In the genomic region with DNA sequence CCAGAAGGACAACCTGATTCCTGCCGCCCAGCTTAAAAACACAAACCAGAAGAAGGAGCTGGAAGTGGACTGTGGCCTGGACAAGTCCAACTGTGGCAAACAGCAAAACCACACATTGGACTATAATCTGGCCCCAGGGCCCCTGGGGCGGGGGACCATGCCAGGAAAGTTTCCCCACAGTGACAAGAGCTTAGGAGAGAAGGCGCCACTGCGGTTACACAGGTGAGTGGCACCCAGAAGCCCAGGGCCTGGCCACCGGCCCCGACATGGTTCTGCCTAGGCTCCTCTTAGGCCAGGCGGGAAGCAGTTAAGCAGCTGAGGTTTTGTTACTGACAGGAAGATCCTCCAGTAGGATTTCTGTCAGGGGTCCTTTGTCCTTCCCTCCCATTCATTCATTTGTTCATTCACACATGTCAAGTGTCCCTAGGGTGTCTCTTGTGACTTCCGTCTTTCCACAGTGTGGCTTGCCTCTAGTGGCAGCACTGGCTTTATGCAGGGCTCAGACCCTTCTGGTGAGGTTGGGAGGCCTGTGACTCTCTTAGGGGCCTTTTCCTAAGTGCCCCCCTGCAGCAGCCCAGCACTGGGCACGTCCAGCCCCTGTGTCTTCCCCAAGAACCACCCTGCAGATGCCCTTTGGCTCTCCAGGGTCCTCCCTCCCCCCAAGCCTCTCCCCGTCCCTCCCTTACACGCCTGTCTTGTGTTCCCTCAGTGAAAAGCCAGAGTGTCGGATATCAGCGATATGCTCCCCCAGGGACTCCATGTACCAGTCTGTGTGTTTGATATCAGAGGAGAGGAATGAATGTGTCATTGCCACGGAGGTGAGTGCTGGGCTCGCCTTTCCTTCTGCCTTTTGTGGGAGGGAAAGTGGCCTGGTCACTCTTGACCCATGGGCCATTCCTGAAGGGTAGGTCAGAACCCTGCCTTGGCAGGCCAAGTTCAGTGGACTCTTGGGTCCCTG, we compare ENCODE assay signal across 11 cellular contexts. TPM values are rescaled to one million over a fixed set of nuclear protein-coding genes. Genes with fewer than 3 reads are reported as not detected.
A peak's percentile ranks its signal among the peaks of the same experiment; 100 is the strongest.
DNase-seq lines count a peak whose midpoint lies in the region; ATAC-seq and TF ChIP-seq lines count a peak whose summit lies in the region.
"Had no signal": no experiment of that assay in that cellular context is flagged by ENCODE, and none has a peak within 500 bp of the region (broad histone marks: within the 10 kb centered on the region; RNA-seq: fewer than 3 reads in every experiment).

No MANE protein-coding gene starts in this region.

- peak; percentile 36 for ATAC-seq in Right ventricle myocardium superior (ENCODE audit: poor library complexity)
- ATAC-seq: WTC11 had no signal

- no peaks in the 10 kb centered on the region for H3K9me3 ChIP-seq in breast epithelium
- H3K9me3 ChIP-seq: prostate gland, transverse colon had no signal

- H3K4me3 ChIP-seq in breast epithelium = no peak overlapping the region
- H3K4me3 ChIP-seq: prostate gland, transverse colon had no signal

- in situ Hi-C loops in GM13976 (cut with MboI; ENCODE audit: low sequenced_read_pairs, unreplicated experiment) = no loop called here

- H3K27me3 ChIP-seq in breast epithelium = peaks cover 0 to 10% of the 10 kb centered on the region in 2 donors
- H3K27me3 ChIP-seq: transverse colon had no signal

- intact Hi-C loops in Right ventricle myocardium superior (cut with DNase I) (no loop called here), breast epithelium (cut with DNase I; ENCODE audit: low total_unique reads) (no loop called here)

- no peak for TF ChIP-seq POLR2A in breast epithelium (IDR thresholded peaks at IDR 0.05)

- no peaks in the 10 kb centered on the region for H3K36me3 ChIP-seq in breast epithelium
- H3K36me3 ChIP-seq: prostate gland, transverse colon had no signal

- H3K4me1 Mint-ChIP-seq in progenitor cell of endocrine pancreas (ENCODE audit: low read depth) = peaks cover 31% of the 10 kb centered on the region

- peak; percentile 19 for TF ChIP-seq CTCF in GM13976 (IDR thresholded peaks at IDR 0.05; ENCODE audit: borderline replicate concordance, control extremely low read depth, extremely low read depth, insufficient read depth, missing control alignments)
- peak; percentile 26 for TF ChIP-seq CTCF in progenitor cell of endocrine pancreas (IDR thresholded peaks at IDR 0.05; ENCODE audit: unreplicated experiment)
- no peak for TF ChIP-seq CTCF in breast epithelium (IDR thresholded peaks at IDR 0.05)

- H3K4me1 ChIP-seq in breast epithelium = peaks cover 3 to 7% of the 10 kb centered on the region in 2 donors

- H3K4me3 Mint-ChIP-seq in progenitor cell of endocrine pancreas (ENCODE audit: low read depth) = no peak overlapping the region
- H3K4me3 Mint-ChIP-seq: WTC11 had no signal

- no peaks in the 10 kb centered on the region for H3K9me3 Mint-ChIP-seq in progenitor cell of endocrine pancreas (ENCODE audit: low read depth)
- H3K9me3 Mint-ChIP-seq: WTC11 had no signal

- no peaks in the 10 kb centered on the region for H3K36me3 Mint-ChIP-seq in progenitor cell of endocrine pancreas (ENCODE audit: insufficient read depth)
- H3K36me3 Mint-ChIP-seq: WTC11 had no signal

- DNase-seq in GM13976 (ENCODE audit: low spot score) (no peak), NCI-H69 (lab: John Stamatoyannopoulos, UW) (peak; percentile 47), Right ventricle myocardium superior (no peak), progenitor cell of endocrine pancreas (ENCODE audit: low spot score, unreplicated experiment) (no peak), NCI-H526 treated with DMSO at 0.1 percent for 48 hours (lab: John Stamatoyannopoulos, UW) (no peak), breast epithelium (ENCODE audit: low spot score in 2 of 2) (no peak), RPMI8226 (no peak)
- no peak for DNase-seq in activated CD8-positive, alpha-beta memory T cell treated with anti-CD3 and anti-CD28 coated beads, Interleukin-2, amount 50 U/mL, for 4 hours

- peak overlapping the region; percentile 41 for H3K27ac Mint-ChIP-seq in progenitor cell of endocrine pancreas
- H3K27ac Mint-ChIP-seq: WTC11 had no signal

- peak overlapping the region in 1 of 2 donors; percentile 25 for H3K27ac ChIP-seq in breast epithelium
- H3K27ac ChIP-seq: prostate gland had no signal

- H3K27me3 Mint-ChIP-seq in progenitor cell of endocrine pancreas = peaks cover 8% of the 10 kb centered on the region

RNA-seq across cellular contexts. Expression of a gene that starts 7.8 kb away (rescaled TPM):
- total RNA-seq in Right ventricle myocardium superior (10.7 TPM), progenitor cell of endocrine pancreas (6.2 and 6.5 TPM in 2 replicates), breast epithelium (10 to 100 TPM in 1 of 3 donors, 1 to 10 TPM in 2; 3.5 to 10.5 (median 5.0) TPM)

RNA-seq across cellular contexts. Expression of a gene that starts 16.3 kb away (rescaled TPM):
- total RNA-seq in Right ventricle myocardium superior (0.46 TPM), progenitor cell of endocrine pancreas (14.4 and 18.1 TPM in 2 replicates), breast epithelium (10 to 100 TPM in 1 of 3 donors, 1 to 10 TPM in 1, under 1 TPM in 1; 0.32 to 11.9 (median 2.9) TPM)

RNA-seq across cellular contexts. Expression of a gene that starts 42.7 kb away (rescaled TPM):
- 18.4 TPM for total RNA-seq in Right ventricle myocardium superior
- total RNA-seq in progenitor cell of endocrine pancreas = 27.4 and 28.9 TPM in 2 replicates
- 10 to 100 TPM; 23.2 to 25.0 (median 23.9) TPM for total RNA-seq in breast epithelium

Comparison
In these comparisons a context has a peak if more than half of its experiments do, and no peak if none do; other contexts are left out.
1. CTCF ChIP-seq: peak in GM13976 (single experiment) and progenitor cell of endocrine pancreas (single experiment); none in breast epithelium (0 of 3).